In genomic region chr12:125744201-125744600, GRCh38 we compare ENCODE assay signal across 20 cellular contexts.
"Had no signal": no experiment of that assay in that cellular context is flagged by ENCODE, and none has a peak within 500 bp of the region (broad histone marks: within the 10 kb centered on the region; RNA-seq: fewer than 3 reads in every experiment).

No MANE protein-coding gene starts in this region.

- H3K27ac Mint-ChIP-seq: IgD-negative memory B cell had no signal

- DNase-seq: KBM-7, MG63, NCI-H1092, NCI-H1417, NCI-H146, NCI-H1694 treated with DMSO at 0.1 percent for 48 hours, NCI-H1930, NCI-H2081, NCI-H2107, NCI-H2171 treated with DMSO at 0.1 percent for 48 hours, NCI-H345, NCI-H446 treated with DMSO at 0.1 percent for 48 hours, NCI-H510A treated with DMSO at 0.1 percent for 48 hours, NCI-H526, Right ventricle myocardium superior, RPMI8226, SIG-M5, T-helper 2 cell had no signal

- ATAC-seq: HepG2 had no signal
